Comparison of ENCODE assay signal across 19 cellular contexts in the genomic region with DNA sequence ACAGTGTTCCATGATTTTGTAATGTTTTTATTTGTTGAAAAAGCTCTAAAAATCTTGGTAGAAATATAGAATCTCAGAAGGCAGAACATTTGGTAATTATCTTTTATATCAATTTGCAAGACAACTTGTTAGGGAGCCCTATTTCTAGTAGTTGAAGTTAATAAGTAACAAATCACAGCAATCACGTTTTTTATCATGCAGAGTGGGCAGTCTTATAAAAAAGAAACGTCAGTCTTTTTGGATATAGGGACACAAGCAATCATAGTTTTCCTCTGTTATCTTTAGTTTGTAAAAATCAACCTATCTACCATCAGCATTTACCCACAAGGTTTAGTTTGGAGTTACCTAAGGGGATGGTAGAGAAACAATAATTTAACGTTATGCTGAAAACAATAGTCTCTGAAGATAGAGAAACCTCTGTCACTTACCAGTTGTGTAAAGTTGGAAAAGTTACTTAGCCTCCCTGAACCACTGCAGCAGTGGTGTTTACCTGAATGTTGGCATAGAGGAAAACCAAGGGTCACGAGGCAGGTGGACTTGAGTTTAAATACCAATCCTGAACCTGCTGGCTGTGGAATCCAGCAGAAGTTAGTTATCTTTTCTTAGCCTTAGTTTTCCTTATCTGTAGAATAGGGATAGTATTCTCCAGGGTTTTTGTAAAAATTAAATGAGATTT.
DNase-seq lines count a peak whose midpoint lies in the region; ATAC-seq and TF ChIP-seq lines count a peak whose summit lies in the region.
"Had no signal": no experiment of that assay in that cellular context is flagged by ENCODE, and none has a peak within 500 bp of the region (broad histone marks: within the 10 kb centered on the region; RNA-seq: fewer than 3 reads in every experiment).

No MANE protein-coding gene starts in this region.

- H3K4me3 ChIP-seq in A673 (ENCODE audit: low read depth, low read length, poor library complexity, severe bottlenecking) (no peak overlapping the region), HUES48 (ENCODE audit: low read depth, low read length) (no peak overlapping the region), mesenchymal stem cell (ENCODE audit: insufficient read depth in 1 of 2, low read depth in 1 of 2, low read length in 2 of 2) (no peak overlapping the region), aorta (ENCODE audit: low read length in 2 of 2) (no peak overlapping the region), mesendoderm (ENCODE audit: low read length) (no peak overlapping the region), esophagus squamous epithelium (no peak overlapping the region)

- H2BK120ac ChIP-seq in mesenchymal stem cell (ENCODE audit: low read depth, low read length), result no peak overlapping the region
- H2BK120ac ChIP-seq in mesendoderm (ENCODE audit: low read depth, low read length), result no peak overlapping the region

- BruUV-seq in A673 (replicated peaks; lab: Mats Ljungman, UMichigan), result no TSS peak

- H3K79me2 ChIP-seq in mesendoderm (ENCODE audit: control insufficient read depth, insufficient read depth, low read length), result no peaks in the 10 kb centered on the region

- no peak overlapping the region for H3K18ac ChIP-seq in mesenchymal stem cell (ENCODE audit: low read depth in 1 of 2, low read length in 2 of 2)
- no peak overlapping the region for H3K18ac ChIP-seq in mesendoderm (ENCODE audit: low read length)

- no peak overlapping the region for H3K14ac ChIP-seq in mesenchymal stem cell (ENCODE audit: low read length in 2 of 2)

- 100% methylated on average over 2 of the region's 4 CpGs for WGBS in mesenchymal stem cell
- WGBS in aorta, 2 donors, result 82 to 84% methylated on average over 4 of the region's 4 CpGs
- no CpG with 5 or more reads among the region's 4 CpGs for WGBS in mesendoderm (ENCODE audit: extremely low coverage, insufficient coverage, low lambda C conversion rate)
- 91 to 95% methylated on average over 4 of the region's 4 CpGs for WGBS in esophagus squamous epithelium, 2 donors

- H3K9me3 ChIP-seq in A673 (ENCODE audit: low read depth, low read length, poor library complexity, severe bottlenecking), result no peaks in the 10 kb centered on the region
- H3K9me3 ChIP-seq in HUES48 (ENCODE audit: control insufficient read depth, insufficient read depth, low read length), result no peaks in the 10 kb centered on the region
- no peaks in the 10 kb centered on the region for H3K9me3 ChIP-seq in mesenchymal stem cell (ENCODE audit: control insufficient read depth, low read length)
- H3K9me3 ChIP-seq in aorta (ENCODE audit: control insufficient read depth, low read length), result no peaks in the 10 kb centered on the region
- no peaks in the 10 kb centered on the region for H3K9me3 ChIP-seq in esophagus squamous epithelium

- H3K36me3 Mint-ChIP-seq in WTC11, result 0 out of 2 replicates have a peak, but pooled peaks cover 2% of the 10 kb centered on the region

- no peak overlapping the region for H4K91ac ChIP-seq in mesenchymal stem cell (ENCODE audit: low read length)

- H4K8ac ChIP-seq in mesenchymal stem cell (ENCODE audit: low read length) (no peak overlapping the region), mesendoderm (ENCODE audit: low read depth, low read length) (no peak overlapping the region)

- peaks cover 59% of the 10 kb centered on the region for H3K4me1 Mint-ChIP-seq in WTC11

- no peak for TF ChIP-seq POLR2A in esophagus squamous epithelium (IDR thresholded peaks at IDR 0.05)

- H3K4me2 ChIP-seq in mesenchymal stem cell (ENCODE audit: low read length, poor library complexity, severe bottlenecking), result no peak overlapping the region
- H3K4me2 ChIP-seq in mesendoderm (ENCODE audit: low read length), result no peak overlapping the region

- no peak overlapping the region for H2BK5ac ChIP-seq in mesenchymal stem cell (ENCODE audit: low read depth, low read length, poor library complexity, severe bottlenecking)
- no peak overlapping the region for H2BK5ac ChIP-seq in mesendoderm (ENCODE audit: low read length)

- no peak overlapping the region for H3K4me3 Mint-ChIP-seq in WTC11
- H3K4me3 Mint-ChIP-seq: T-helper 1 cell treated with Interleukin-12 subunit alpha and Interleukin-12 subunit beta and Interleukin-4 antibody, amounts not matched to agents 30 μg/mL and 1 μg/mL, for 36 hours had no signal

- H3K4me1 ChIP-seq in A673 (ENCODE audit: insufficient read depth, low read length, poor library complexity, severe bottlenecking) (peaks cover 68% of the 10 kb centered on the region), HUES48 (ENCODE audit: control insufficient read depth, insufficient read depth, low read length) (peaks cover 24% of the 10 kb centered on the region), mesenchymal stem cell (ENCODE audit: control insufficient read depth, insufficient read depth, low read depth, low read length) (peaks cover 5% of the 10 kb centered on the region), aorta (ENCODE audit: control insufficient read depth in 1 of 2, insufficient read depth in 2 of 2, low read length in 2 of 2) (no peaks in the 10 kb centered on the region), mesendoderm (ENCODE audit: control insufficient read depth, low read depth, low read length) (no peaks in the 10 kb centered on the region), esophagus squamous epithelium (peaks cover 0 to 17% (median 13%) of the 10 kb centered on the region in 3 donors)

- H2AFZ ChIP-seq in mesenchymal stem cell (ENCODE audit: low read depth, low read length), result no peak overlapping the region

- intact Hi-C loops in A673 (cut with micrococcal nuclease; ENCODE audit: unreplicated experiment), result no loop called here
- intact Hi-C loops in aorta (cut with DNase I), result no loop called here
- intact Hi-C loops in esophagus squamous epithelium (cut with DNase I), result no loop called here

- no peak overlapping the region for H3K56ac ChIP-seq in mesendoderm (ENCODE audit: low read length)

- H3K9me3 Mint-ChIP-seq in WTC11, result no peaks in the 10 kb centered on the region

- H3K4ac ChIP-seq in mesenchymal stem cell (ENCODE audit: low read depth in 1 of 2, low read length in 2 of 2), result peak overlapping the region in 1 of 2 experiments; percentile 24
- no peak overlapping the region for H3K4ac ChIP-seq in mesendoderm (ENCODE audit: low read depth, low read length)

- H2BK15ac ChIP-seq in mesenchymal stem cell (ENCODE audit: low read depth, poor library complexity, severe bottlenecking) (no peak overlapping the region), mesendoderm (replicated peaks; ENCODE audit: low read depth) (no peak overlapping the region)

- DNase-seq in A673 (ENCODE audit: low spot score), result no peak
- DNase-seq in WTC11 (ENCODE audit: low spot score), result no peak
- DNase-seq in mesenchymal stem cell, result no peak
- no peak for DNase-seq in NCI-H1417 treated with DMSO at 0.1 percent for 48 hours (lab: John Stamatoyannopoulos, UW)
- no peak for DNase-seq in aorta
- DNase-seq in mesendoderm, result no peak
- no peak for DNase-seq in esophagus squamous epithelium (lab: John Stamatoyannopoulos, UW)
- DNase-seq: 8988T, DMS53, Kasumi-1, NCI-H1694 treated with DMSO at 0.1 percent for 48 hours, NCI-H2081 treated with DMSO at 0.1 percent for 48 hours, NCI-H2171 treated with DMSO at 0.1 percent for 48 hours, NCI-H524 treated with DMSO at 0.1 percent for 48 hours, Right ventricle myocardium superior had no signal

- 0 out of 2 replicates have a peak overlapping the region, but pooled peaks have one; percentile 3 for H3K27ac Mint-ChIP-seq in WTC11

- H3K27me3 Mint-ChIP-seq in WTC11 (ENCODE audit: low read depth), result no peaks in the 10 kb centered on the region

- H3K79me1 ChIP-seq in mesenchymal stem cell (replicated peaks; ENCODE audit: low read length, poor library complexity, severe bottlenecking) (peaks cover 8% of the 10 kb centered on the region), mesendoderm (ENCODE audit: low read length) (no peaks in the 10 kb centered on the region)

- H3K9ac ChIP-seq in HUES48 (ENCODE audit: low read depth, low read length) (no peak overlapping the region), mesenchymal stem cell (ENCODE audit: low read length) (peak overlapping the region; percentile 89), mesendoderm (ENCODE audit: low read length) (no peak overlapping the region)

- no peak for TF ChIP-seq CTCF in A673 (conservative IDR thresholded peaks at IDR 0.05; ENCODE audit: low read depth, low read length)
- TF ChIP-seq CTCF in WTC11 (IDR thresholded peaks at IDR 0.05), result no peak
- no peak for TF ChIP-seq CTCF in esophagus squamous epithelium (IDR thresholded peaks at IDR 0.05)

- H3K23ac ChIP-seq in mesenchymal stem cell (ENCODE audit: low read length in 2 of 2) (no peak overlapping the region), mesendoderm (ENCODE audit: low read length) (no peak overlapping the region)

- POLR2A ChIA-PET in A673 (lab: Charles Lee; ENCODE audit: low non-redundant PET), result interaction anchor here (0.7 kb wide), 1 partner anchor 29 kb away, joined by 4 read pairs; no protein-coding TSS in a partner anchor
- POLR2A ChIA-PET in WTC11 (lab: Charles Lee), result interaction anchor here (0.5 kb wide), 1 partner anchor 377 kb away, joined by 3 read pairs; no protein-coding TSS in a partner anchor

- H2AK5ac ChIP-seq in mesenchymal stem cell (ENCODE audit: low read length, severe bottlenecking) (no peak overlapping the region), mesendoderm (ENCODE audit: low read length) (no peak overlapping the region)

- H3K36me3 ChIP-seq in A673 (ENCODE audit: insufficient read depth, low read length, poor library complexity, severe bottlenecking) (no peaks in the 10 kb centered on the region), HUES48 (ENCODE audit: control insufficient read depth, insufficient read depth, low read length) (no peaks in the 10 kb centered on the region), mesenchymal stem cell (ENCODE audit: control insufficient read depth in 1 of 2, insufficient read depth in 2 of 2, low read depth in 1 of 2, low read length in 2 of 2) (peaks cover 0 to 3% of the 10 kb centered on the region in 2 experiments), aorta (ENCODE audit: control insufficient read depth in 1 of 2, insufficient read depth in 2 of 2, low read length in 1 of 2) (no peaks in the 10 kb centered on the region), mesendoderm (ENCODE audit: control insufficient read depth, insufficient read depth, low read length) (no peaks in the 10 kb centered on the region), esophagus squamous epithelium (no peaks in the 10 kb centered on the region)

- CTCF ChIA-PET in A673 (lab: Charles Lee), result no interaction called here
- CTCF ChIA-PET in WTC11 (lab: Charles Lee), result interaction anchor here (2.9 kb wide), 1 partner anchor 116 kb away, joined by 45 read pairs; no protein-coding TSS in a partner anchor

- ATAC-seq in WTC11 (no peak), aorta (ENCODE audit: low FRiP score) (no peak)

- no peak overlapping the region for H4K5ac ChIP-seq in mesendoderm (ENCODE audit: low read length)

- no peak overlapping the region for H2BK12ac ChIP-seq in mesenchymal stem cell (ENCODE audit: low read length in 2 of 2)

- H3K27ac ChIP-seq in A673 (ENCODE audit: low read depth, low read length, poor library complexity, severe bottlenecking) (peak overlapping the region; percentile 4), HUES48 (ENCODE audit: low read depth, low read length) (peak overlapping the region; percentile 32), mesenchymal stem cell (ENCODE audit: low read length, poor library complexity, severe bottlenecking) (no peak overlapping the region), aorta (ENCODE audit: low read depth in 1 of 2, low read length in 2 of 2) (no peak overlapping the region), mesendoderm (ENCODE audit: low read depth, low read length) (no peak overlapping the region), esophagus squamous epithelium (no peak overlapping the region)
- H3K27ac ChIP-seq: C4-2B, HL-60 had no signal

- H3K27me3 ChIP-seq in A673 (replicated peaks; ENCODE audit: insufficient read depth, low read depth, low read length, poor library complexity) (no peaks in the 10 kb centered on the region), HUES48 (ENCODE audit: control insufficient read depth, insufficient read depth, low read length) (no peaks in the 10 kb centered on the region), mesenchymal stem cell (ENCODE audit: control insufficient read depth in 1 of 2, insufficient read depth in 1 of 2, low read length in 2 of 2) (no peaks in the 10 kb centered on the region), aorta (ENCODE audit: control insufficient read depth in 1 of 2, insufficient read depth in 2 of 2, low read length in 1 of 2) (no peaks in the 10 kb centered on the region), mesendoderm (ENCODE audit: insufficient read depth, low read length, poor library complexity) (no peaks in the 10 kb centered on the region), esophagus squamous epithelium (no peaks in the 10 kb centered on the region)

Comparison
In these comparisons a context has a peak if more than half of its experiments do, and no peak if none do; other contexts are left out.
1. H3K27ac ChIP-seq: peak in A673 (single experiment) and HUES48 (single experiment); none in mesenchymal stem cell (single experiment), aorta (0 of 2), mesendoderm (single experiment) and esophagus squamous epithelium (0 of 4).